ENCODE assay signal across 1 cellular context in the genomic region with DNA sequence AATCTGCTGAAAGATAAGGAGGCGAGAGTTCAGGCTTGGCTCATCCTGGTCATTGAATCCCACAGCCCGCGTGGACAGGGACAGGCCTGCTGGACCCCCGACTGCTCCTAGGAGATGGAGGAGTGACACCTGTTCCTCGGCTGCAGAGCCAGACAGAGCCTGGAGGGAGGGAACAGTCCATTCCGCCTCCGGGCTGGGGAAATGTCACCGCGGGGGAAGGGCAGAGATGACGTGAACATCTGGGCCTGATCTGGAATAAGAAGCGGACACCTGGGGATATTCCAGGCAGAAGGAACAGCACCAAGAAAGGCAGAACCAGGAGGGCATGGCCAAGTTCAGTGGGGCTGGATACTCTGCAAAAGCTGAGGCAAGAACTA.
TF ChIP-seq lines count a peak whose summit lies in the region.

No MANE protein-coding gene starts in this region.

TF ChIP-seq in GM12878, 131 proteins besides CTCF, POLR2A, EP300 and RAD21:
- TF ChIP-seq FOS (IDR thresholded peaks at IDR 0.05; ENCODE audit: borderline replicate concordance, extremely low read depth, insufficient read length): no peak
- no peak for TF ChIP-seq TCF7 (IDR thresholded peaks at IDR 0.05; ENCODE audit: borderline replicate concordance)
- no peak for TF ChIP-seq ZNF274 (IDR thresholded peaks at IDR 0.05; ENCODE audit: insufficient read depth, insufficient read length)
- TF ChIP-seq EGR1 (IDR thresholded peaks at IDR 0.05; ENCODE audit: borderline replicate concordance in 1 of 2, low read depth in 2 of 2, low read length in 2 of 2): no peak
- no peak for TF ChIP-seq RB1 (IDR thresholded peaks at IDR 0.05; ENCODE audit: borderline replicate concordance)
- TF ChIP-seq, protein P1, sequence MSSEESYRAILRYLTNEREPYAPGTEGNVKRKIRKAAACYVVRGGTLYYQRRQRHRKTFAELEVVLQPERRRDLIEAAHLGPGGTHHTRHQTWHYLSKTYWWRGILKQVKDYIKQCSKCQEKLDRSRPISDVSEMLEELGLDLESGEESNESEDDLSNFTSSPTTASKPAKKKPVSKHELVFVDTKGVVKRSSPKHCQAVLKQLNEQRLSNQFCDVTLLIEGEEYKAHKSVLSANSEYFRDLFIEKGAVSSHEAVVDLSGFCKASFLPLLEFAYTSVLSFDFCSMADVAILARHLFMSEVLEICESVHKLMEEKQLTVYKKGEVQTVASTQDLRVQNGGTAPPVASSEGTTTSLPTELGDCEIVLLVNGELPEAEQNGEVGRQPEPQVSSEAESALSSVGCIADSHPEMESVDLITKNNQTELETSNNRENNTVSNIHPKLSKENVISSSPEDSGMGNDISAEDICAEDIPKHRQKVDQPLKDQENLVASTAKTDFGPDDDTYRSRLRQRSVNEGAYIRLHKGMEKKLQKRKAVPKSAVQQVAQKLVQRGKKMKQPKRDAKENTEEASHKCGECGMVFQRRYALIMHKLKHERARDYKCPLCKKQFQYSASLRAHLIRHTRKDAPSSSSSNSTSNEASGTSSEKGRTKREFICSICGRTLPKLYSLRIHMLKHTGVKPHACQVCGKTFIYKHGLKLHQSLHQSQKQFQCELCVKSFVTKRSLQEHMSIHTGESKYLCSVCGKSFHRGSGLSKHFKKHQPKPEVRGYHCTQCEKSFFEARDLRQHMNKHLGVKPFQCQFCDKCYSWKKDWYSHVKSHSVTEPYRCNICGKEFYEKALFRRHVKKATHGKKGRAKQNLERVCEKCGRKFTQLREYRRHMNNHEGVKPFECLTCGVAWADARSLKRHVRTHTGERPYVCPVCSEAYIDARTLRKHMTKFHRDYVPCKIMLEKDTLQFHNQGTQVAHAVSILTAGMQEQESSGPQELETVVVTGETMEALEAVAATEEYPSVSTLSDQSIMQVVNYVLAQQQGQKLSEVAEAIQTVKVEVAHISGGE (CRISPR knock-in tag; IDR thresholded peaks at IDR 0.05): no peak
- TF ChIP-seq MXI1 (IDR thresholded peaks at IDR 0.05; ENCODE audit: low read depth, low read length): no peak
- TF ChIP-seq ESRRA (IDR thresholded peaks at IDR 0.05; ENCODE audit: low read length): no peak
- TF ChIP-seq, protein P2, sequence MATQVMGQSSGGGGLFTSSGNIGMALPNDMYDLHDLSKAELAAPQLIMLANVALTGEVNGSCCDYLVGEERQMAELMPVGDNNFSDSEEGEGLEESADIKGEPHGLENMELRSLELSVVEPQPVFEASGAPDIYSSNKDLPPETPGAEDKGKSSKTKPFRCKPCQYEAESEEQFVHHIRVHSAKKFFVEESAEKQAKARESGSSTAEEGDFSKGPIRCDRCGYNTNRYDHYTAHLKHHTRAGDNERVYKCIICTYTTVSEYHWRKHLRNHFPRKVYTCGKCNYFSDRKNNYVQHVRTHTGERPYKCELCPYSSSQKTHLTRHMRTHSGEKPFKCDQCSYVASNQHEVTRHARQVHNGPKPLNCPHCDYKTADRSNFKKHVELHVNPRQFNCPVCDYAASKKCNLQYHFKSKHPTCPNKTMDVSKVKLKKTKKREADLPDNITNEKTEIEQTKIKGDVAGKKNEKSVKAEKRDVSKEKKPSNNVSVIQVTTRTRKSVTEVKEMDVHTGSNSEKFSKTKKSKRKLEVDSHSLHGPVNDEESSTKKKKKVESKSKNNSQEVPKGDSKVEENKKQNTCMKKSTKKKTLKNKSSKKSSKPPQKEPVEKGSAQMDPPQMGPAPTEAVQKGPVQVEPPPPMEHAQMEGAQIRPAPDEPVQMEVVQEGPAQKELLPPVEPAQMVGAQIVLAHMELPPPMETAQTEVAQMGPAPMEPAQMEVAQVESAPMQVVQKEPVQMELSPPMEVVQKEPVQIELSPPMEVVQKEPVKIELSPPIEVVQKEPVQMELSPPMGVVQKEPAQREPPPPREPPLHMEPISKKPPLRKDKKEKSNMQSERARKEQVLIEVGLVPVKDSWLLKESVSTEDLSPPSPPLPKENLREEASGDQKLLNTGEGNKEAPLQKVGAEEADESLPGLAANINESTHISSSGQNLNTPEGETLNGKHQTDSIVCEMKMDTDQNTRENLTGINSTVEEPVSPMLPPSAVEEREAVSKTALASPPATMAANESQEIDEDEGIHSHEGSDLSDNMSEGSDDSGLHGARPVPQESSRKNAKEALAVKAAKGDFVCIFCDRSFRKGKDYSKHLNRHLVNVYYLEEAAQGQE (IDR thresholded peaks at IDR 0.05; ENCODE audit: low read depth, low read length): no peak
- TF ChIP-seq, protein P3, sequence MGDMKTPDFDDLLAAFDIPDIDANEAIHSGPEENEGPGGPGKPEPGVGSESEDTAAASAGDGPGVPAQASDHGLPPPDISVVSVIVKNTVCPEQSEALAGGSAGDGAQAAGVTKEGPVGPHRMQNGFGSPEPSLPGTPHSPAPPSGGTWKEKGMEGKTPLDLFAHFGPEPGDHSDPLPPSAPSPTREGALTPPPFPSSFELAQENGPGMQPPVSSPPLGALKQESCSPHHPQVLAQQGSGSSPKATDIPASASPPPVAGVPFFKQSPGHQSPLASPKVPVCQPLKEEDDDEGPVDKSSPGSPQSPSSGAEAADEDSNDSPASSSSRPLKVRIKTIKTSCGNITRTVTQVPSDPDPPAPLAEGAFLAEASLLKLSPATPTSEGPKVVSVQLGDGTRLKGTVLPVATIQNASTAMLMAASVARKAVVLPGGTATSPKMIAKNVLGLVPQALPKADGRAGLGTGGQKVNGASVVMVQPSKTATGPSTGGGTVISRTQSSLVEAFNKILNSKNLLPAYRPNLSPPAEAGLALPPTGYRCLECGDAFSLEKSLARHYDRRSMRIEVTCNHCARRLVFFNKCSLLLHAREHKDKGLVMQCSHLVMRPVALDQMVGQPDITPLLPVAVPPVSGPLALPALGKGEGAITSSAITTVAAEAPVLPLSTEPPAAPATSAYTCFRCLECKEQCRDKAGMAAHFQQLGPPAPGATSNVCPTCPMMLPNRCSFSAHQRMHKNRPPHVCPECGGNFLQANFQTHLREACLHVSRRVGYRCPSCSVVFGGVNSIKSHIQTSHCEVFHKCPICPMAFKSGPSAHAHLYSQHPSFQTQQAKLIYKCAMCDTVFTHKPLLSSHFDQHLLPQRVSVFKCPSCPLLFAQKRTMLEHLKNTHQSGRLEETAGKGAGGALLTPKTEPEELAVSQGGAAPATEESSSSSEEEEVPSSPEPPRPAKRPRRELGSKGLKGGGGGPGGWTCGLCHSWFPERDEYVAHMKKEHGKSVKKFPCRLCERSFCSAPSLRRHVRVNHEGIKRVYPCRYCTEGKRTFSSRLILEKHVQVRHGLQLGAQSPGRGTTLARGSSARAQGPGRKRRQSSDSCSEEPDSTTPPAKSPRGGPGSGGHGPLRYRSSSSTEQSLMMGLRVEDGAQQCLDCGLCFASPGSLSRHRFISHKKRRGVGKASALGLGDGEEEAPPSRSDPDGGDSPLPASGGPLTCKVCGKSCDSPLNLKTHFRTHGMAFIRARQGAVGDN (IDR thresholded peaks at IDR 0.05): no peak
- TF ChIP-seq ZZZ3 (IDR thresholded peaks at IDR 0.05; ENCODE audit: control insufficient read depth, insufficient read length, low read depth): no peak
- TF ChIP-seq, protein P4, sequence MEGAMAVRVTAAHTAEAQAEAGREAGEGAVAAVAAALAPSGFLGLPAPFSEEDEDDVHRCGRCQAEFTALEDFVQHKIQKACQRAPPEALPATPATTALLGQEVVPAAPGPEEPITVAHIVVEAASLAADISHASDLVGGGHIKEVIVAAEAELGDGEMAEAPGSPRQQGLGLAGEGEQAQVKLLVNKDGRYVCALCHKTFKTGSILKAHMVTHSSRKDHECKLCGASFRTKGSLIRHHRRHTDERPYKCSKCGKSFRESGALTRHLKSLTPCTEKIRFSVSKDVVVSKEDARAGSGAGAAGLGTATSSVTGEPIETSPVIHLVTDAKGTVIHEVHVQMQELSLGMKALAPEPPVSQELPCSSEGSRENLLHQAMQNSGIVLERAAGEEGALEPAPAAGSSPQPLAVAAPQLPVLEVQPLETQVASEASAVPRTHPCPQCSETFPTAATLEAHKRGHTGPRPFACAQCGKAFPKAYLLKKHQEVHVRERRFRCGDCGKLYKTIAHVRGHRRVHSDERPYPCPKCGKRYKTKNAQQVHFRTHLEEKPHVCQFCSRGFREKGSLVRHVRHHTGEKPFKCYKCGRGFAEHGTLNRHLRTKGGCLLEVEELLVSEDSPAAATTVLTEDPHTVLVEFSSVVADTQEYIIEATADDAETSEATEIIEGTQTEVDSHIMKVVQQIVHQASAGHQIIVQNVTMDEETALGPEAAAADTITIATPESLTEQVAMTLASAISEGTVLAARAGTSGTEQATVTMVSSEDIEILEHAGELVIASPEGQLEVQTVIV (IDR thresholded peaks at IDR 0.05; ENCODE audit: borderline replicate concordance, partially characterized antibody): no peak
TF ChIP-seq in GM12878: peak in this region for 0.
